15 cellular contexts compared by ENCODE assay signal in genomic region chr17:78573955-78574354, GRCh38. TPM values are rescaled to one million over a fixed set of nuclear protein-coding genes. Genes with fewer than 3 reads are reported as not detected.
DNase-seq lines count a peak whose midpoint lies in the region; ATAC-seq and TF ChIP-seq lines count a peak whose summit lies in the region.
"Had no signal": no experiment of that assay in that cellular context is flagged by ENCODE, and none has a peak within 500 bp of the region (broad histone marks: within the 10 kb centered on the region; RNA-seq: fewer than 3 reads in every experiment).

No MANE protein-coding gene starts in this region.

- intact Hi-C loops in HCT116 (cut with micrococcal nuclease) (no loop called here), Panc1 (cut with micrococcal nuclease; ENCODE audit: unreplicated experiment) (no loop called here)

- RAD21 ChIA-PET in HCT116 (lab: Charles Lee; ENCODE audit: low non-redundant PET in 1 of 2, low total read pairs in 2 of 2, uncharacterized antibody in 2 of 2, unreplicated experiment in 2 of 2): no interaction called here

- H3K27ac ChIP-seq in HCT116 (ENCODE audit: low read depth, low read length) (no peak overlapping the region), Panc1 (ENCODE audit: low read length) (no peak overlapping the region)
- H3K27ac ChIP-seq: parathyroid adenoma, SJCRH30 had no signal

- H3K9ac ChIP-seq in HCT116 (ENCODE audit: low read length): no peak overlapping the region
- H3K9ac ChIP-seq: parathyroid adenoma had no signal

- BruUV-seq in HCT116 (replicated peaks; lab: Mats Ljungman, UMichigan): no TSS peak
- BruUV-seq in Panc1 (replicated peaks; lab: Mats Ljungman, UMichigan): no TSS peak

- no peaks in the 10 kb centered on the region for H4K20me1 ChIP-seq in HCT116 (ENCODE audit: insufficient read depth)

- H3K36me3 ChIP-seq in HCT116 (ENCODE audit: control insufficient read depth in 1 of 2, insufficient read depth in 2 of 2, low read length in 2 of 2) (no peaks in the 10 kb centered on the region), Panc1 (ENCODE audit: control insufficient read depth, insufficient read depth, low read length) (no peaks in the 10 kb centered on the region)

- H3K4me2 ChIP-seq in HCT116 (ENCODE audit: low read length): no peak overlapping the region

- no peaks in the 10 kb centered on the region for H3K79me2 ChIP-seq in HCT116 (ENCODE audit: insufficient read depth, low read length)
- H3K79me2 ChIP-seq: parathyroid adenoma had no signal

- H3K4me1 ChIP-seq in HCT116 (ENCODE audit: control insufficient read depth in 1 of 2, insufficient read depth in 2 of 2, low read length in 2 of 2): no peaks in the 10 kb centered on the region
- no peaks in the 10 kb centered on the region for H3K4me1 ChIP-seq in Panc1 (ENCODE audit: control insufficient read depth, insufficient read depth, low read length)
- H3K4me1 ChIP-seq: parathyroid adenoma had no signal

- DNase-seq in NCI-H345 (lab: John Stamatoyannopoulos, UW) (peak; percentile 5), NCI-H345 treated with DMSO at 0.1 percent for 48 hours (lab: John Stamatoyannopoulos, UW; ENCODE audit: unreplicated experiment) (no peak), HCT116 (ENCODE audit: low read depth, low spot score) (peak; percentile 29), Panc1 (ENCODE audit: low read depth, low spot score) (no peak), lung microvascular endothelial cell (ENCODE audit: low read depth in 2 of 2) (peak; percentile 12 to 58), AG20443 (ENCODE audit: low spot score) (no peak), NCI-H2227 (lab: John Stamatoyannopoulos, UW; ENCODE audit: unreplicated experiment) (no peak)
- DNase-seq: activated gamma-delta T cell treated with Interleukin-2 at 50 U/mL for 16 hours, cortex of kidney, MM.1S, NCI-H446 treated with DMSO at 0.1 percent for 48 hours had no signal

- H2AFZ ChIP-seq in HCT116 (ENCODE audit: low read depth, low read length, poor library complexity, severe bottlenecking): no peak overlapping the region
- H2AFZ ChIP-seq: parathyroid adenoma had no signal

- peak; percentile 75 for ATAC-seq in HCT116
- peak; percentile 65 for ATAC-seq in Panc1
- no peak for ATAC-seq in GM21619 (IDR thresholded peaks at IDR 0.05; ENCODE audit: unreplicated experiment)
- ATAC-seq: esophagus mucosa had no signal

- in situ Hi-C loops in Panc1 (cut with HindIII; ENCODE audit: low pct_unique_long_range_greater_than_20kb, low sequenced_read_pairs): no loop called here

- TF ChIP-seq RAD21 in HCT116 (IDR thresholded peaks at IDR 0.05; ENCODE audit: low read depth): peak; percentile 57

- POLR2A ChIA-PET in HCT116 (lab: Charles Lee): no interaction called here
- POLR2A ChIA-PET in Panc1 (lab: Charles Lee): no interaction called here

- H3K27me3 ChIP-seq in HCT116 (ENCODE audit: insufficient read depth, low read length): no peaks in the 10 kb centered on the region
- no peaks in the 10 kb centered on the region for H3K27me3 ChIP-seq in Panc1 (ENCODE audit: control insufficient read depth, insufficient read depth, low read length)
- H3K27me3 ChIP-seq: SJCRH30 had no signal

- H3K9me2 ChIP-seq in HCT116 (ENCODE audit: insufficient read depth): no peaks in the 10 kb centered on the region

- H3K9me3 ChIP-seq in HCT116 (ENCODE audit: control insufficient read depth in 1 of 2, insufficient read depth in 1 of 2, low read depth in 1 of 2, low read length in 2 of 2): no peaks in the 10 kb centered on the region
- no peaks in the 10 kb centered on the region for H3K9me3 ChIP-seq in Panc1 (ENCODE audit: control insufficient read depth, insufficient read depth, low read depth, low read length)
- H3K9me3 ChIP-seq: SJCRH30 had no signal

- TF ChIP-seq CTCF in HCT116 (IDR thresholded peaks at IDR 0.05 in 2 of 3, conservative IDR thresholded peaks at IDR 0.05 in 1 of 3; ENCODE audit: borderline replicate concordance in 1 of 3, insufficient read depth in 1 of 3, low read depth in 2 of 3, low read length in 2 of 3) (peak in 2 of 3 experiments; percentile 40 to 49; a peak in 4 of 6 replicates), Panc1 (IDR thresholded peaks at IDR 0.05) (no peak)

- TF ChIP-seq POLR2A in HCT116 (IDR thresholded peaks at IDR 0.05; ENCODE audit: borderline replicate concordance, extremely low read depth, insufficient read depth, insufficient read length): no peak

- H3K4me3 ChIP-seq in HCT116 (replicated peaks in 1 of 2; ENCODE audit: low read depth in 1 of 2, low read length in 2 of 2) (no peak overlapping the region), Panc1 (ENCODE audit: low read depth in 2 of 2, low read length in 2 of 2) (no peak overlapping the region)
- H3K4me3 ChIP-seq: SJCRH30 had no signal

- CTCF ChIA-PET in HCT116 (lab: Charles Lee) (interaction anchor here (1.5 to 2.5 kb wide), 2 partner anchors 14 to 77 kb away, joined by 4 to 7 read pairs; no protein-coding TSS in a partner anchor), Panc1 (lab: Charles Lee) (interaction anchor here (0.6 kb wide), 1 partner anchor 22 kb away, joined by 3 read pairs; no protein-coding TSS in a partner anchor)

TF ChIP-seq in HCT116, 20 proteins besides CTCF, POLR2A, EP300 and RAD21 (continues in another document):
- TF ChIP-seq SRF (IDR thresholded peaks at IDR 0.05; ENCODE audit: low read depth) (no peak), YY1 (IDR thresholded peaks at IDR 0.05; ENCODE audit: extremely low read depth, insufficient replicate concordance, low read depth, low read length) (no peak), TCF7L2 (IDR thresholded peaks at IDR 0.05; ENCODE audit: borderline replicate concordance, extremely low read depth, insufficient read depth, insufficient read length) (no peak), ELF1 (IDR thresholded peaks at IDR 0.05; ENCODE audit: borderline replicate concordance, low read depth) (no peak), EGR1 (IDR thresholded peaks at IDR 0.05; ENCODE audit: low read depth) (no peak), CBX3 (IDR thresholded peaks at IDR 0.05; ENCODE audit: low read depth) (no peak), ATF3 (IDR thresholded peaks at IDR 0.05) (no peak), ZNF274 (IDR thresholded peaks at IDR 0.05; ENCODE audit: low read depth, low read length) (no peak), SP1 (IDR thresholded peaks at IDR 0.05; ENCODE audit: low read depth) (no peak), FOSL1 (IDR thresholded peaks at IDR 0.05; ENCODE audit: low read depth) (no peak), EZH2 (IDR thresholded peaks at IDR 0.05) (no peak), EZH2phosphoT487 (IDR thresholded peaks at IDR 0.05; ENCODE audit: borderline replicate concordance) (no peak), ZFX (IDR thresholded peaks at IDR 0.05) (no peak), POLR2AphosphoS5 (IDR thresholded peaks at IDR 0.05; ENCODE audit: low read depth, low read length) (no peak), SIN3A (IDR thresholded peaks at IDR 0.05; ENCODE audit: low read depth) (no peak), CEBPB (IDR thresholded peaks at IDR 0.05; ENCODE audit: low read depth) (no peak)
- TF ChIP-seq, protein P1, sequence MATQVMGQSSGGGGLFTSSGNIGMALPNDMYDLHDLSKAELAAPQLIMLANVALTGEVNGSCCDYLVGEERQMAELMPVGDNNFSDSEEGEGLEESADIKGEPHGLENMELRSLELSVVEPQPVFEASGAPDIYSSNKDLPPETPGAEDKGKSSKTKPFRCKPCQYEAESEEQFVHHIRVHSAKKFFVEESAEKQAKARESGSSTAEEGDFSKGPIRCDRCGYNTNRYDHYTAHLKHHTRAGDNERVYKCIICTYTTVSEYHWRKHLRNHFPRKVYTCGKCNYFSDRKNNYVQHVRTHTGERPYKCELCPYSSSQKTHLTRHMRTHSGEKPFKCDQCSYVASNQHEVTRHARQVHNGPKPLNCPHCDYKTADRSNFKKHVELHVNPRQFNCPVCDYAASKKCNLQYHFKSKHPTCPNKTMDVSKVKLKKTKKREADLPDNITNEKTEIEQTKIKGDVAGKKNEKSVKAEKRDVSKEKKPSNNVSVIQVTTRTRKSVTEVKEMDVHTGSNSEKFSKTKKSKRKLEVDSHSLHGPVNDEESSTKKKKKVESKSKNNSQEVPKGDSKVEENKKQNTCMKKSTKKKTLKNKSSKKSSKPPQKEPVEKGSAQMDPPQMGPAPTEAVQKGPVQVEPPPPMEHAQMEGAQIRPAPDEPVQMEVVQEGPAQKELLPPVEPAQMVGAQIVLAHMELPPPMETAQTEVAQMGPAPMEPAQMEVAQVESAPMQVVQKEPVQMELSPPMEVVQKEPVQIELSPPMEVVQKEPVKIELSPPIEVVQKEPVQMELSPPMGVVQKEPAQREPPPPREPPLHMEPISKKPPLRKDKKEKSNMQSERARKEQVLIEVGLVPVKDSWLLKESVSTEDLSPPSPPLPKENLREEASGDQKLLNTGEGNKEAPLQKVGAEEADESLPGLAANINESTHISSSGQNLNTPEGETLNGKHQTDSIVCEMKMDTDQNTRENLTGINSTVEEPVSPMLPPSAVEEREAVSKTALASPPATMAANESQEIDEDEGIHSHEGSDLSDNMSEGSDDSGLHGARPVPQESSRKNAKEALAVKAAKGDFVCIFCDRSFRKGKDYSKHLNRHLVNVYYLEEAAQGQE (IDR thresholded peaks at IDR 0.05; ENCODE audit: low read depth): no peak
- TF ChIP-seq, protein P2, sequence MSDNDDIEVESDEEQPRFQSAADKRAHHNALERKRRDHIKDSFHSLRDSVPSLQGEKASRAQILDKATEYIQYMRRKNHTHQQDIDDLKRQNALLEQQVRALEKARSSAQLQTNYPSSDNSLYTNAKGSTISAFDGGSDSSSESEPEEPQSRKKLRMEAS (IDR thresholded peaks at IDR 0.05): no peak

RNA-seq across cellular contexts. Expression of gene DNAH17, which starts 3.2 kb away (rescaled TPM):
- 0.69 TPM for total RNA-seq in HCT116 (2021; ENCODE audit: unreplicated experiment)
- polyA plus RNA-seq in HCT116 (2012): 1.4 and 1.6 TPM in 2 replicates
- 0.18 TPM for total RNA-seq in Panc1 (2021; ENCODE audit: unreplicated experiment)
- 1.1 TPM for polyA plus RNA-seq in Panc1 (2012; ENCODE audit: insufficient read length)
- under 0.01 and 0.40 TPM in 2 replicates for total RNA-seq in lung microvascular endothelial cell

Comparison
In these comparisons a context has a peak if more than half of its experiments do, and no peak if none do; other contexts are left out.
1. DNase-seq: peak in NCI-H345 (single experiment), HCT116 (single experiment) and lung microvascular endothelial cell (2 of 2); none in NCI-H345 treated with DMSO at 0.1 percent for 48 hours (single experiment), Panc1 (single experiment), AG20443 (single experiment) and NCI-H2227 (single experiment).